Comparison of ENCODE assay signal across 9 cellular contexts in genomic region chr2:197705912-197706838, GRCh38. TPM values are rescaled to one million over a fixed set of nuclear protein-coding genes. Genes with fewer than 3 reads are reported as not detected.
DNase-seq lines count a peak whose midpoint lies in the region; ATAC-seq, FAIRE-seq and TF ChIP-seq lines count a peak whose summit lies in the region.
"Had no signal": no experiment of that assay in that cellular context is flagged by ENCODE, and none has a peak within 500 bp of the region (broad histone marks: within the 10 kb centered on the region; RNA-seq: fewer than 3 reads in every experiment).

No MANE protein-coding gene starts in this region.

- DNase-seq in AG10803 (ENCODE audit: low read depth) (peak; percentile 24), GM23248 (peak; percentile 59), endothelial cell of umbilical vein (ENCODE audit: low read depth, low spot score) (no peak), cerebellum (ENCODE audit: low spot score) (no peak), NCI-H2171 (lab: John Stamatoyannopoulos, UW) (no peak)
- DNase-seq in naive thymus-derived CD4-positive, alpha-beta T cell, result peak in 4 of 9 donors; percentile 2 to 25 (median 5)

- peak overlapping the region; percentile 88 for H3K4me3 ChIP-seq in AG10803 (ENCODE audit: low read length)
- H3K4me3 ChIP-seq in GM23248, result peak overlapping the region; percentile 96
- H3K4me3 ChIP-seq in endothelial cell of umbilical vein (replicated peaks in 1 of 3; ENCODE audit: insufficient read depth in 1 of 3, low read depth in 1 of 3, low read length in 3 of 3), result peak overlapping the region; percentile 35 to 54 (median 47)
- peak overlapping the region; percentile 93 for H3K4me3 ChIP-seq in naive thymus-derived CD4-positive, alpha-beta T cell (ENCODE audit: low read length)

- no peak for ATAC-seq in naive thymus-derived CD4-positive, alpha-beta T cell
- ATAC-seq in GM21528 (IDR thresholded peaks at IDR 0.05; ENCODE audit: low FRiP score, unreplicated experiment), result no peak

- dilution Hi-C loops in endothelial cell of umbilical vein (cut with MboI; ENCODE audit: extremely low pct_ligation_motif_present, low sequenced_read_pairs), result no loop called here

- peak overlapping the region; percentile 73 for H3K9ac ChIP-seq in GM23248
- peak overlapping the region; percentile 27 for H3K9ac ChIP-seq in endothelial cell of umbilical vein (replicated peaks; ENCODE audit: extremely low read depth, insufficient read depth, low read length)

- peaks cover 4% of the 10 kb centered on the region for H3K27me3 Mint-ChIP-seq in T-helper 1 cell treated with Interleukin-12 subunit alpha and Interleukin-12 subunit beta and Interleukin-4 antibody, amounts not matched to agents 30 μg/mL and 1 μg/mL, for 36 hours (ENCODE audit: low read depth)
- H3K27me3 Mint-ChIP-seq in naive thymus-derived CD4-positive, alpha-beta T cell, result peaks cover 0 to 7% (median under 1%) of the 10 kb centered on the region in 5 donors

- H3K9me2 ChIP-seq in GM23248 (ENCODE audit: insufficient read depth), result no peaks in the 10 kb centered on the region

- no TSS peak for BruUV-seq in endothelial cell of umbilical vein (replicated peaks; lab: Mats Ljungman, UMichigan)

- peaks cover 7% of the 10 kb centered on the region for H3K36me3 Mint-ChIP-seq in T-helper 1 cell treated with Interleukin-12 subunit alpha and Interleukin-12 subunit beta and Interleukin-4 antibody, amounts not matched to agents 30 μg/mL and 1 μg/mL, for 36 hours (ENCODE audit: low read depth)
- peaks cover under 1 to 15% (median 10%) of the 10 kb centered on the region in 5 donors for H3K36me3 Mint-ChIP-seq in naive thymus-derived CD4-positive, alpha-beta T cell

- H4K20me1 ChIP-seq in GM23248 (ENCODE audit: insufficient read depth), result no peaks in the 10 kb centered on the region; the same call in 1 of the 2 replicates
- no peaks in the 10 kb centered on the region for H4K20me1 ChIP-seq in endothelial cell of umbilical vein (replicated peaks; ENCODE audit: control insufficient read depth, extremely low read depth, insufficient read depth, low read length)

- H3K27me3 ChIP-seq in GM23248 (replicated peaks; ENCODE audit: insufficient read depth), result no peaks in the 10 kb centered on the region
- peaks cover 0 to 3% of the 10 kb centered on the region in 2 experiments for H3K27me3 ChIP-seq in endothelial cell of umbilical vein (ENCODE audit: control insufficient read depth in 2 of 2, insufficient read depth in 2 of 2, low read length in 2 of 2)
- H3K27me3 ChIP-seq in naive thymus-derived CD4-positive, alpha-beta T cell (ENCODE audit: control insufficient read depth in 2 of 2, insufficient read depth in 2 of 2, low read length in 2 of 2), result no peaks in the 10 kb centered on the region

- no peaks in the 10 kb centered on the region for H3K9me1 ChIP-seq in endothelial cell of umbilical vein (replicated peaks; ENCODE audit: control insufficient read depth, extremely low read depth, insufficient read depth, low read length)

- peak overlapping the region; percentile 78 for H3K4me3 Mint-ChIP-seq in T-helper 1 cell treated with Interleukin-12 subunit alpha and Interleukin-12 subunit beta and Interleukin-4 antibody, amounts not matched to agents 30 μg/mL and 1 μg/mL, for 36 hours
- H3K4me3 Mint-ChIP-seq in naive thymus-derived CD4-positive, alpha-beta T cell, result peak overlapping the region; percentile 78 to 96 (median 94)

- peak; percentile 43 for FAIRE-seq in endothelial cell of umbilical vein (lab: Jason Lieb, UNC)
- FAIRE-seq: islet of Langerhans had no signal

- peak overlapping the region; percentile 96 for H2AFZ ChIP-seq in GM23248
- peak overlapping the region; percentile 36 for H2AFZ ChIP-seq in endothelial cell of umbilical vein (ENCODE audit: low read depth, low read length)

- H3K27ac Mint-ChIP-seq in T-helper 1 cell treated with Interleukin-12 subunit alpha and Interleukin-12 subunit beta and Interleukin-4 antibody, amounts not matched to agents 30 μg/mL and 1 μg/mL, for 36 hours, result peak overlapping the region; percentile 81
- peak overlapping the region; percentile 86 to 97 (median 93) for H3K27ac Mint-ChIP-seq in naive thymus-derived CD4-positive, alpha-beta T cell

- H3K4me1 Mint-ChIP-seq in T-helper 1 cell treated with Interleukin-12 subunit alpha and Interleukin-12 subunit beta and Interleukin-4 antibody, amounts not matched to agents 30 μg/mL and 1 μg/mL, for 36 hours (ENCODE audit: low read depth), result peaks cover 35% of the 10 kb centered on the region
- peaks cover 36 to 60% (median 51%) of the 10 kb centered on the region in 7 donors for H3K4me1 Mint-ChIP-seq in naive thymus-derived CD4-positive, alpha-beta T cell

- H3K27ac ChIP-seq in GM23248 (peak overlapping the region; percentile 50; the same call in 1 of the 2 replicates), endothelial cell of umbilical vein (ENCODE audit: insufficient read depth, low read depth, low read length) (no peak overlapping the region)
- H3K27ac ChIP-seq in naive thymus-derived CD4-positive, alpha-beta T cell (ENCODE audit: low read depth, low read length), result peak overlapping the region; percentile 81

- intact Hi-C loops in endothelial cell of umbilical vein (cut with micrococcal nuclease), result loop anchor here (1.0 to 5.0 kb wide), 6 partner anchors 150 to 421 kb away; partner anchors contain the start of genes COQ10B, HSPE1, MOB4 and SF3B1
- intact Hi-C loops in naive thymus-derived CD4-positive, alpha-beta T cell (cut with micrococcal nuclease), result loop anchor here (1.0 to 10.0 kb wide), 17 partner anchors 98 to 1754 kb away; partner anchors contain the start of genes CCDC150 (in 2 of the 2), COQ10B (in 2 of the 2), HSPE1 (in 2 of the 2) and MOB4 (in 2 of the 2)

- H3K79me2 ChIP-seq in GM23248 (ENCODE audit: insufficient read depth), result peaks cover 51% of the 10 kb centered on the region
- peaks cover 42% of the 10 kb centered on the region for H3K79me2 ChIP-seq in endothelial cell of umbilical vein (ENCODE audit: control insufficient read depth, insufficient read depth, low read length)

- TF ChIP-seq POLR2A in endothelial cell of umbilical vein (IDR thresholded peaks at IDR 0.05; ENCODE audit: low read depth, low read length), result no peak

- 14% methylated on average over 36 to 38 of the region's 38 CpGs for WGBS in GM23248 (ENCODE audit: low coverage in 1 of 2, low lambda C conversion rate in 2 of 2, missing lambda C conversion rate in 2 of 2), 2 experiments

- peaks cover 22% of the 10 kb centered on the region for H3F3A ChIP-seq in GM23248 (ENCODE audit: insufficient read depth)

- in situ Hi-C loops in GM23248 (cut with MboI), result no loop called here

- TF ChIP-seq CTCF in AG10803 (conservative IDR thresholded peaks at IDR 0.05; ENCODE audit: low read length), result no peak
- TF ChIP-seq CTCF in endothelial cell of umbilical vein (IDR thresholded peaks at IDR 0.05; ENCODE audit: extremely low read depth in 1 of 2, insufficient read depth in 1 of 2, low read depth in 1 of 2, low read length in 2 of 2), result no peak

- H3K4me1 ChIP-seq in GM23248 (ENCODE audit: insufficient read depth), result peaks cover 25% of the 10 kb centered on the region
- H3K4me1 ChIP-seq in endothelial cell of umbilical vein (ENCODE audit: control insufficient read depth, extremely low read depth, insufficient read depth, low read length), result peaks cover 22% of the 10 kb centered on the region
- H3K4me1 ChIP-seq in naive thymus-derived CD4-positive, alpha-beta T cell (ENCODE audit: control insufficient read depth in 2 of 2, insufficient read depth in 2 of 2, low read length in 2 of 2), result peaks cover 29 to 32% of the 10 kb centered on the region in 2 donors

- peaks cover 3% of the 10 kb centered on the region for H3K9me3 Mint-ChIP-seq in T-helper 1 cell treated with Interleukin-12 subunit alpha and Interleukin-12 subunit beta and Interleukin-4 antibody, amounts not matched to agents 30 μg/mL and 1 μg/mL, for 36 hours
- peaks cover 0 to 2% (median 0%) of the 10 kb centered on the region in 11 donors for H3K9me3 Mint-ChIP-seq in naive thymus-derived CD4-positive, alpha-beta T cell

- POLR2A ChIA-PET in endothelial cell of umbilical vein (lab: Charles Lee), result no interaction called here
- POLR2A ChIA-PET in naive thymus-derived CD4-positive, alpha-beta T cell (lab: Charles Lee), result interaction anchor here (0.6 to 2.8 kb wide), 4 partner anchors 8 to 191 kb away, joined by 3 to 12 read pairs (median 4); partner anchors contain the start of gene MOB4

- CTCF ChIA-PET in endothelial cell of umbilical vein (lab: Charles Lee), result interaction anchor here (0.6 to 2.7 kb wide), 8 partner anchors 10 to 591 kb away, joined by 3 to 18 read pairs (median 3); partner anchors contain the start of genes MOB4 and RFTN2
- CTCF ChIA-PET in naive thymus-derived CD4-positive, alpha-beta T cell (lab: Charles Lee), result interaction anchor here (0.9 to 2.4 kb wide), 4 partner anchors 10 to 593 kb away, joined by 3 to 11 read pairs (median 6); no protein-coding TSS in a partner anchor

- no peaks in the 10 kb centered on the region for H3K36me3 ChIP-seq in GM23248 (ENCODE audit: low read depth)
- no peaks in the 10 kb centered on the region for H3K36me3 ChIP-seq in endothelial cell of umbilical vein (ENCODE audit: control insufficient read depth in 2 of 2, extremely low read depth in 1 of 2, insufficient read depth in 2 of 2, low read length in 2 of 2)
- peaks cover 0 to 12% (median 4%) of the 10 kb centered on the region in 3 experiments for H3K36me3 ChIP-seq in naive thymus-derived CD4-positive, alpha-beta T cell (ENCODE audit: control insufficient read depth in 2 of 3, insufficient read depth in 3 of 3, low read length in 3 of 3)

- H3K9me3 ChIP-seq in GM23248 (ENCODE audit: low read depth), result no peaks in the 10 kb centered on the region
- no peaks in the 10 kb centered on the region for H3K9me3 ChIP-seq in endothelial cell of umbilical vein (replicated peaks; ENCODE audit: control insufficient read depth, insufficient read depth, low read length)
- no peaks in the 10 kb centered on the region for H3K9me3 ChIP-seq in naive thymus-derived CD4-positive, alpha-beta T cell (ENCODE audit: control insufficient read depth in 2 of 3, low read length in 3 of 3)

- H3K4me2 ChIP-seq in GM23248 (ENCODE audit: unreplicated experiment) (peak overlapping the region; percentile 98), endothelial cell of umbilical vein (ENCODE audit: insufficient read depth, low read length) (peak overlapping the region; percentile 63)

RNA-seq across cellular contexts. Expression of gene MARS2, which starts 1.0 kb away (rescaled TPM):
- 4.0 and 5.8 TPM in 2 replicates for total RNA-seq in GM23248 (2014; rRNA removed; shearing (Covaris generic))
- polyA plus RNA-seq in GM23248 (2016; fragmentation: Nextera tagmentation; extraction: Ambion mirVana) (3.0 and 3.3 TPM in 2 replicates), endothelial cell of umbilical vein (2.3 and 2.4 TPM in 2 replicates)
- total RNA-seq in endothelial cell of umbilical vein (5.1 and 5.3 TPM in 2 replicates), cerebellum (11.3 TPM)
- polyA plus RNA-seq in endothelial cell of umbilical vein (2011; cell fraction: cytosol; rRNA removed), result 1.8 and 1.9 TPM in 2 replicates
- polyA plus RNA-seq in endothelial cell of umbilical vein (2011; cell fraction: nucleus; rRNA removed), result 2.0 and 2.1 TPM in 2 replicates
- polyA plus RNA-seq in endothelial cell of umbilical vein (2012), result 3.9 and 4.7 TPM in 2 replicates
- 5.5 and 8.1 TPM in 2 replicates for polyA minus RNA-seq in endothelial cell of umbilical vein
- 8.4 TPM for polyA minus RNA-seq in endothelial cell of umbilical vein (2011; cell fraction: cytosol; rRNA and poly(A)+ RNA removed)
- polyA minus RNA-seq in endothelial cell of umbilical vein (2011; cell fraction: nucleus; rRNA and poly(A)+ RNA removed), result 3.8 and 4.6 TPM in 2 replicates
- 10 to 100 TPM in 3 of 5 experiments, 1 to 10 TPM in 2; 8.8 to 15.4 (median 13.6) TPM for total RNA-seq in naive thymus-derived CD4-positive, alpha-beta T cell
- polyA plus RNA-seq in naive thymus-derived CD4-positive, alpha-beta T cell, result 10 to 100 TPM in 1 of 2 donors, 1 to 10 TPM in 1; 7.7 to 10.0 TPM

RNA-seq across cellular contexts. Expression of gene RFTN2, which starts 30.8 kb away (rescaled TPM):
- total RNA-seq in GM23248 (2014; rRNA removed; shearing (Covaris generic)), result 1.6 and 2.1 TPM in 2 replicates
- polyA plus RNA-seq in GM23248 (2016; fragmentation: Nextera tagmentation; extraction: Ambion mirVana) (2.2 and 2.6 TPM in 2 replicates), endothelial cell of umbilical vein (5.0 and 6.1 TPM in 2 replicates)
- total RNA-seq in endothelial cell of umbilical vein (8.0 and 9.9 TPM in 2 replicates), cerebellum (50.2 TPM)
- 6.6 and 7.2 TPM in 2 replicates for polyA plus RNA-seq in endothelial cell of umbilical vein (2011; cell fraction: cytosol; rRNA removed)
- 6.0 and 8.4 TPM in 2 replicates for polyA plus RNA-seq in endothelial cell of umbilical vein (2011; cell fraction: nucleus; rRNA removed)
- polyA plus RNA-seq in endothelial cell of umbilical vein (2012), result 1.3 TPM in 2 replicates
- polyA minus RNA-seq in endothelial cell of umbilical vein, result 12.5 and 13.3 TPM in 2 replicates
- not detected for polyA minus RNA-seq in endothelial cell of umbilical vein (2011; cell fraction: cytosol; rRNA and poly(A)+ RNA removed)
- polyA minus RNA-seq in endothelial cell of umbilical vein (2011; cell fraction: nucleus; rRNA and poly(A)+ RNA removed), result 8.1 and 10.1 TPM in 2 replicates
- under 1 TPM in 1 of 5 experiments, not detected in 4; 0.64 TPM for total RNA-seq in naive thymus-derived CD4-positive, alpha-beta T cell
- polyA plus RNA-seq in naive thymus-derived CD4-positive, alpha-beta T cell, result under 1 TPM; 0.12 to 0.21 TPM

Comparison
In these comparisons a context has a peak if more than half of its experiments do, and no peak if none do; other contexts are left out.
1. DNase-seq: peak in AG10803 (single experiment) and GM23248 (single experiment); none in endothelial cell of umbilical vein (single experiment), cerebellum (single experiment) and NCI-H2171 (single experiment).
2. Peak in every context shown above with its lines, with median percentiles within 50 percentile points of each other: H3K4me3 ChIP-seq.